In the genomic region with DNA sequence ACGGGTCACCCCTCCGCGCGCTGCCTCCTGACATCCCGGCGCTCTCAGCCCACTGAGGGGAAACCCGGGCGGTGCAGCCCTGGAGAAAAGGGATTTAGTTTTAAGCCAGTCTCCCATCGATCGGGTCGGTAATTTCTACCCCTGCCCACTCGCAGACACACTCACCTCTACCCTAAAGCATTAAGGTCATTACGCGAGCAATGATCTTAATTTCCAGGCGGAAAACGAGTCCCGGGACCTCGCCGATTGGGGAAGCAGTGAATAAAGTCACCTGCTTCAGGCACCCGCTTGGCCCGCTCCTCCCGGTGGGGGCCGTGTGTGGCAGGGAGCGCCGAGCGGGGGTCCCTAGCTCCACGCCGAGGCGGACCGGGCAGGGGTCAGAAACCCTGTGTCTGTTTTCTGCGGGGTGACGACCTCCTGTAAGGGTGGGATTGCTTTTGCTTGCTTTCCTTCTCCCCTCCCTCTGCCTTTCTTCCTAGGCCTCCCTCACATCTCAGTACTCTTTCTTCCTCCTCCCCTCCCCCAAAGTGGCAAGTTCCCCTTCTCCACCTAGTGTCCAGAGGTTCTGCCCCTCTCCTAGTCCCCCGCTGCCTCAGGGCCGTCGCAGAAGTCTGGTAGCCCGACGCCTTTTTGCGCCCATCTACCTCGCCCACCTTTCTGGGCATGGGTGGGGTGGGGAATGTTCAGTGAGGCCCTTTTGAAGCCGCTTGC, we compare ENCODE assay signal across 10 cellular contexts.
DNase-seq lines count a peak whose midpoint lies in the region; ATAC-seq and TF ChIP-seq lines count a peak whose summit lies in the region.
"Had no signal": no experiment of that assay in that cellular context is flagged by ENCODE, and none has a peak within 500 bp of the region (broad histone marks: within the 10 kb centered on the region; RNA-seq: fewer than 3 reads in every experiment).

No MANE protein-coding gene starts in this region.

- H3K27ac ChIP-seq in right lobe of liver (no peak overlapping the region), testis (peak overlapping the region; percentile 69 to 70)

- H3K4me3 ChIP-seq in choroid plexus epithelial cell (ENCODE audit: low read depth, low read length) (peak overlapping the region; percentile 58), right lobe of liver (peak overlapping the region; percentile 30 to 60 (median 32)), testis (peak overlapping the region; percentile 39 to 63)

- ATAC-seq in right lobe of liver (peak; percentile 7 to 31 (median 19)), GM18520 (IDR thresholded peaks at IDR 0.05; ENCODE audit: unreplicated experiment) (no peak), GM21526 (IDR thresholded peaks at IDR 0.05; ENCODE audit: low FRiP score, unreplicated experiment) (no peak)

- H3K27me3 ChIP-seq in right lobe of liver, result peaks cover 11 to 53% of the 10 kb centered on the region in 2 donors
- no peaks in the 10 kb centered on the region for H3K27me3 ChIP-seq in testis

- H3K4me1 ChIP-seq in right lobe of liver, result peaks cover 0 to 24% (median 9%) of the 10 kb centered on the region in 4 donors
- H3K4me1 ChIP-seq in testis, result peaks cover 10% of the 10 kb centered on the region

- TF ChIP-seq CTCF in choroid plexus epithelial cell (conservative IDR thresholded peaks at IDR 0.05; ENCODE audit: low read depth, low read length) (no peak), right lobe of liver (IDR thresholded peaks at IDR 0.05) (no peak), testis (IDR thresholded peaks at IDR 0.05) (no peak)

- DNase-seq in DMS53 (lab: John Stamatoyannopoulos, UW) (peak; percentile 58), DMS53 treated with DMSO at 0.1 percent for 48 hours (lab: John Stamatoyannopoulos, UW; ENCODE audit: unreplicated experiment) (no peak), choroid plexus epithelial cell (ENCODE audit: low read depth) (no peak), right lobe of liver (no peak), testis (no peak), NCI-H2107 treated with DMSO at 0.1 percent for 48 hours (lab: John Stamatoyannopoulos, UW; ENCODE audit: unreplicated experiment) (no peak)
- DNase-seq: 8988T; activated naive CD4-positive, alpha-beta T cell treated with Interleukin-2 at 50 U/mL for 16 hours had no signal

- intact Hi-C loops in right lobe of liver (cut with DNase I), result loop anchor here in 1 of 2 donors (5.0 kb wide), 1 partner anchor 145 kb away; no protein-coding TSS in a partner anchor
- intact Hi-C loops in testis (cut with DNase I; ENCODE audit: low total_unique reads), result loop anchor here (5.0 kb wide), 1 partner anchor 140 kb away; a partner anchor contains a TSS

- H3K36me3 ChIP-seq in right lobe of liver (no peaks in the 10 kb centered on the region), testis (ENCODE audit: low read depth, missing control alignments) (no peaks in the 10 kb centered on the region)

- WGBS in right lobe of liver (ENCODE audit: insufficient coverage, low coverage, low lambda C conversion rate, missing lambda C conversion rate), result 6% methylated on average over 31 of the region's 40 CpGs
- 15 to 24% methylated on average over 29 to 40 of the region's 40 CpGs for WGBS in testis, 2 donors

- TF ChIP-seq POLR2A in right lobe of liver (IDR thresholded peaks at IDR 0.05) (no peak), testis (IDR thresholded peaks at IDR 0.05) (no peak)

- no peaks in the 10 kb centered on the region for H3K9me3 ChIP-seq in right lobe of liver
- no peaks in the 10 kb centered on the region for H3K9me3 ChIP-seq in testis

Comparison
In these comparisons a context has a peak if more than half of its experiments do, and no peak if none do; other contexts are left out.
1. ATAC-seq: peak in right lobe of liver (4 of 4); none in GM18520 (single experiment) and GM21526 (single experiment).
2. H3K27ac ChIP-seq: peak in testis (2 of 2); none in right lobe of liver (0 of 3).
3. Peak in every context shown above with its lines, with median percentiles within 50 percentile points of each other: H3K4me3 ChIP-seq.